27 cellular contexts compared by ENCODE assay signal in the genomic region with DNA sequence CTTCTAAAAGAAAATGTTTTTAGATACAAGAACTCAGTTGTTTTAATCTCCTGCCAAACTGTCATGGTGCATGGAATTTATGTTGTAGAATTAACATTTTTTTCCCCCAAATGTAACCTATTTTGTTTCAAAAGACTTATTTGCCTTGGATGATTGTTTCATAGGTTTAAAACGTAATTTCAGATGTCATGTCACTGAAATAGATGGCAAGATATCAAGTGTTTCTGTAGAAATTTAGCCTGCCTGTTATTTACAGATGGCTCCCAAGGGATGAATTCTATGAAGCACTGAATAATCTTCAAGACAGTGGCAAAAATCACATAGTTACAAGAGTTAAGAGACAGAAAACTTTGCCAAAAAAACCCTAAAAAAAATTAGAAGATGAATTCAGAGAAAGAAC.
DNase-seq lines count a peak whose midpoint lies in the region; ATAC-seq, FAIRE-seq and TF ChIP-seq lines count a peak whose summit lies in the region.
"Had no signal": no experiment of that assay in that cellular context is flagged by ENCODE, and none has a peak within 500 bp of the region (broad histone marks: within the 10 kb centered on the region; RNA-seq: fewer than 3 reads in every experiment).

No MANE protein-coding gene starts in this region.

- no peaks in the 10 kb centered on the region for H3K36me3 Mint-ChIP-seq in activated naive CD8-positive, alpha-beta T cell treated with anti-CD3 and anti-CD28 coated beads for 36 hours
- H3K36me3 Mint-ChIP-seq: CD14-positive monocyte; CD4-positive, alpha-beta memory T cell; CD4-positive, CD25-positive, alpha-beta regulatory T cell; CD8-positive, alpha-beta memory T cell had no signal

- no peak overlapping the region for H2AFZ ChIP-seq in neural cell (ENCODE audit: low read depth, low read length)

- H3K27me3 ChIP-seq in neural cell (ENCODE audit: insufficient read depth, low read depth, low read length) (no peaks in the 10 kb centered on the region), pancreas (no peaks in the 10 kb centered on the region)
- H3K27me3 ChIP-seq: BE2C, BLaER1 had no signal

- no peaks in the 10 kb centered on the region for H3K27me3 Mint-ChIP-seq in activated naive CD8-positive, alpha-beta T cell treated with anti-CD3 and anti-CD28 coated beads for 36 hours
- H3K27me3 Mint-ChIP-seq: CD4-positive, alpha-beta memory T cell; CD4-positive, CD25-positive, alpha-beta regulatory T cell; CD8-positive, alpha-beta memory T cell had no signal

- ATAC-seq in Right ventricle myocardium inferior, result no peak
- ATAC-seq in pancreas, result no peak
- ATAC-seq: GM12878 had no signal

- no peaks in the 10 kb centered on the region for H3K36me3 ChIP-seq in neural cell (ENCODE audit: insufficient read depth, low read length)
- no peaks in the 10 kb centered on the region for H3K36me3 ChIP-seq in pancreas
- H3K36me3 ChIP-seq: BE2C, BLaER1 had no signal

- TF ChIP-seq CTCF in neural cell (IDR thresholded peaks at IDR 0.05; ENCODE audit: poor library complexity, severe bottlenecking), result no peak
- no peak for TF ChIP-seq CTCF in pancreas (IDR thresholded peaks at IDR 0.05)

- no peaks in the 10 kb centered on the region for H3K4me1 Mint-ChIP-seq in activated naive CD8-positive, alpha-beta T cell treated with anti-CD3 and anti-CD28 coated beads for 36 hours
- H3K4me1 Mint-ChIP-seq: CD14-positive monocyte; CD4-positive, alpha-beta memory T cell; CD4-positive, CD25-positive, alpha-beta regulatory T cell; CD8-positive, alpha-beta memory T cell had no signal

- intact Hi-C loops in Right ventricle myocardium inferior (cut with DNase I) (no loop called here), pancreas (cut with DNase I) (no loop called here)

- H3K4me2 ChIP-seq in neural cell (ENCODE audit: low read length), result no peak overlapping the region
- H3K4me2 ChIP-seq: BLaER1 had no signal

- no peaks in the 10 kb centered on the region for H3K79me2 ChIP-seq in neural cell (replicated peaks; ENCODE audit: insufficient read depth, low read length)

- H3K4me1 ChIP-seq in pancreas, result no peaks in the 10 kb centered on the region
- H3K4me1 ChIP-seq: BE2C, BLaER1 had no signal

- no peak for TF ChIP-seq RAD21 in neural cell (conservative IDR thresholded peaks at IDR 0.05)

- no peaks in the 10 kb centered on the region for H3K9me3 ChIP-seq in neural cell (ENCODE audit: low read length)
- H3K9me3 ChIP-seq in pancreas, result no peaks in the 10 kb centered on the region
- H3K9me3 ChIP-seq: BE2C, BLaER1 had no signal

- H3K27ac ChIP-seq in neural cell (ENCODE audit: low read length) (no peak overlapping the region), pancreas (no peak overlapping the region)
- H3K27ac ChIP-seq: BLaER1 had no signal

- H3K9ac ChIP-seq in neural cell (ENCODE audit: low read length), result no peak overlapping the region
- H3K9ac ChIP-seq: BLaER1 had no signal

- peaks cover 1% of the 10 kb centered on the region for H3K9me3 Mint-ChIP-seq in activated naive CD8-positive, alpha-beta T cell treated with anti-CD3 and anti-CD28 coated beads for 36 hours

- no peaks in the 10 kb centered on the region for H4K20me1 ChIP-seq in neural cell (ENCODE audit: insufficient read depth)
- H4K20me1 ChIP-seq: BLaER1 had no signal

- FAIRE-seq in islet of Langerhans (lab: Jason Lieb, UNC) (peak; percentile 13), pancreas (lab: Jason Lieb, UNC) (no peak)
- FAIRE-seq: GM12878, GM12892, GM18507 had no signal

- H3K9me2 ChIP-seq in neural cell (ENCODE audit: insufficient read depth, low read length), result no peaks in the 10 kb centered on the region

- DNase-seq in NCI-H2171 treated with DMSO at 0.1 percent for 48 hours (lab: John Stamatoyannopoulos, UW) (peak; percentile 30), NCI-H2171 (lab: John Stamatoyannopoulos, UW) (no peak), Right ventricle myocardium inferior (ENCODE audit: missing footprints) (no peak), pancreas (no peak)
- no peak for DNase-seq in activated naive CD8-positive, alpha-beta T cell treated with anti-CD3 and anti-CD28 coated beads for 36 hours
- DNase-seq: 8988T; ACHN; BE2C; C1 segment of cervical spinal cord; CD4-positive, alpha-beta memory T cell; CD4-positive, CD25-positive, alpha-beta regulatory T cell; CD8-positive, alpha-beta memory T cell; COR-L47; DMS 273 treated with DMSO at 0.1 percent for 48 hours; DMS153; DMS53; DMS79; DND-41; EL; GDM1 had no signal

- no peaks in the 10 kb centered on the region for H3F3A ChIP-seq in neural cell (ENCODE audit: insufficient read depth, low read length, poor library complexity, severe bottlenecking)

- H3K27ac Mint-ChIP-seq in activated naive CD8-positive, alpha-beta T cell treated with anti-CD3 and anti-CD28 coated beads for 36 hours, result no peak overlapping the region
- H3K27ac Mint-ChIP-seq: CD14-positive monocyte; CD4-positive, alpha-beta memory T cell; CD4-positive, CD25-positive, alpha-beta regulatory T cell; CD8-positive, alpha-beta memory T cell had no signal

- H3K4me3 Mint-ChIP-seq in activated naive CD8-positive, alpha-beta T cell treated with anti-CD3 and anti-CD28 coated beads for 36 hours, result no peak overlapping the region
- H3K4me3 Mint-ChIP-seq: CD14-positive monocyte; CD4-positive, alpha-beta memory T cell; CD4-positive, CD25-positive, alpha-beta regulatory T cell; CD8-positive, alpha-beta memory T cell had no signal

- WGBS in pancreas, 2 donors, result 12 to 23% methylated on average over 1 of the region's 1 CpG

- peak; percentile 93 for TF ChIP-seq EP300 in neural cell (conservative IDR thresholded peaks at IDR 0.05; ENCODE audit: poor library complexity, severe bottlenecking)

- H3K4me3 ChIP-seq in neural cell (ENCODE audit: low read length) (no peak overlapping the region), pancreas (no peak overlapping the region)
- H3K4me3 ChIP-seq: BLaER1, GM12878 had no signal

TF ChIP-seq in neural cell, 6 proteins besides CTCF, POLR2A, EP300 and RAD21:
- TF ChIP-seq POLR2AphosphoS5 (IDR thresholded peaks at IDR 0.05), result peak; percentile 74
- no peak for TF ChIP-seq TAF1 (IDR thresholded peaks at IDR 0.05; ENCODE audit: low read depth)
- no peak for TF ChIP-seq EZH2 (IDR thresholded peaks at IDR 0.05; ENCODE audit: borderline replicate concordance, insufficient read depth, low read length, poor library complexity, severe bottlenecking)
